Comparison of ENCODE assay signal across 19 cellular contexts in genomic region chr1:236768601-236769000, GRCh38. TPM values are rescaled to one million over a fixed set of nuclear protein-coding genes. Genes with fewer than 3 reads are reported as not detected.
DNase-seq lines count a peak whose midpoint lies in the region; ATAC-seq, FAIRE-seq and TF ChIP-seq lines count a peak whose summit lies in the region.
"Had no signal": no experiment of that assay in that cellular context is flagged by ENCODE, and none has a peak within 500 bp of the region (broad histone marks: within the 10 kb centered on the region; RNA-seq: fewer than 3 reads in every experiment).

No MANE protein-coding gene starts in this region.

- H3K9me2 ChIP-seq in HCT116 (ENCODE audit: insufficient read depth), result no peaks in the 10 kb centered on the region

- H4K20me1 ChIP-seq in HCT116 (ENCODE audit: insufficient read depth) (no peaks in the 10 kb centered on the region), GM12878 (ENCODE audit: control insufficient read depth, insufficient read depth) (no peaks in the 10 kb centered on the region)

- TF ChIP-seq RAD21 in HCT116 (IDR thresholded peaks at IDR 0.05; ENCODE audit: low read depth) (no peak), GM12878 (IDR thresholded peaks at IDR 0.05; ENCODE audit: insufficient read depth, low read depth, low read length) (no peak)

- H3K4me2 ChIP-seq in HCT116 (ENCODE audit: low read length) (no peak overlapping the region), GM12878 (ENCODE audit: control insufficient read depth, insufficient read depth) (no peak overlapping the region)
- H3K4me2 ChIP-seq: KMS-11 had no signal

- H3K4me3 Mint-ChIP-seq in activated CD8-positive, alpha-beta memory T cell treated with anti-CD3 and anti-CD28 coated beads, Interleukin-2, amount 10 ng/mL, durations not matched to agents 7 days and 5 days, result no peak overlapping the region
- H3K4me3 Mint-ChIP-seq in endothelial cell (ENCODE audit: unreplicated experiment), result no peak overlapping the region
- H3K4me3 Mint-ChIP-seq in CD8-positive, alpha-beta memory T cell, result no peak overlapping the region
- H3K4me3 Mint-ChIP-seq: CD4-positive, alpha-beta memory T cell had no signal

- TF ChIP-seq POLR2A in HCT116 (IDR thresholded peaks at IDR 0.05; ENCODE audit: borderline replicate concordance, extremely low read depth, insufficient read depth, insufficient read length), result no peak
- TF ChIP-seq POLR2A in GM12878 (IDR thresholded peaks at IDR 0.05; ENCODE audit: low read depth, low read length), result no peak

- no peak overlapping the region for H3K27ac Mint-ChIP-seq in activated CD8-positive, alpha-beta memory T cell treated with anti-CD3 and anti-CD28 coated beads, Interleukin-2, amount 10 ng/mL, durations not matched to agents 7 days and 5 days
- no peak overlapping the region for H3K27ac Mint-ChIP-seq in endothelial cell (ENCODE audit: unreplicated experiment)
- no peak overlapping the region for H3K27ac Mint-ChIP-seq in CD8-positive, alpha-beta memory T cell
- H3K27ac Mint-ChIP-seq: CD4-positive, alpha-beta memory T cell had no signal

- H3K27ac ChIP-seq in HCT116 (ENCODE audit: low read depth, low read length), result no peak overlapping the region
- H3K27ac ChIP-seq in GM12878 (ENCODE audit: control insufficient read depth, insufficient read depth), result no peak overlapping the region
- H3K27ac ChIP-seq in psoas muscle, result no peak overlapping the region
- no peak overlapping the region for H3K27ac ChIP-seq in CD8-positive, alpha-beta memory T cell (ENCODE audit: low read depth, low read length)
- H3K27ac ChIP-seq: KMS-11 had no signal

- POLR2A ChIA-PET in HCT116 (lab: Charles Lee), result no interaction called here
- POLR2A ChIA-PET in GM12878 (lab: Charles Lee), result interaction anchor here (0.6 kb wide), 1 partner anchor 14 kb away, joined by 4 read pairs; no protein-coding TSS in a partner anchor
- POLR2A ChIA-PET in CD8-positive, alpha-beta memory T cell (lab: Charles Lee), result interaction anchor here (0.5 kb wide), 1 partner anchor 168 kb away, joined by 3 read pairs; no protein-coding TSS in a partner anchor

- no peak for DNase-seq in activated CD8-positive, alpha-beta memory T cell treated with anti-CD3 and anti-CD28 coated beads, Interleukin-2, amount 10 ng/mL, durations not matched to agents 7 days and 5 days
- no peak for DNase-seq in activated CD8-positive, alpha-beta memory T cell treated with anti-CD3 and anti-CD28 coated beads for 24 hours
- DNase-seq in HCT116 (ENCODE audit: low read depth, low spot score), result no peak
- DNase-seq in GM12878 (ENCODE audit: low read depth, low spot score), result no peak
- DNase-seq in psoas muscle, result no peak
- no peak for DNase-seq in endothelial cell (ENCODE audit: low spot score)
- DNase-seq in CD8-positive, alpha-beta memory T cell, result no peak
- DNase-seq: 8988T; Calu3; CD4-positive, alpha-beta memory T cell; NCI-H1417 treated with DMSO at 0.1 percent for 48 hours; NCI-H187 treated with DMSO at 0.1 percent for 48 hours; NCI-H226; NCI-H524; NCI-H82; PC-3 had no signal

- no peak for FAIRE-seq in GM12878 (lab: Jason Lieb, UNC)

- H3K36me3 ChIP-seq in HCT116 (ENCODE audit: control insufficient read depth in 1 of 2, insufficient read depth in 2 of 2, low read length in 2 of 2) (no peaks in the 10 kb centered on the region), GM12878 (ENCODE audit: control insufficient read depth in 2 of 2, insufficient read depth in 2 of 2, low read length in 1 of 2) (no peaks in the 10 kb centered on the region), psoas muscle (ENCODE audit: insufficient read depth in 1 of 2, low read depth in 1 of 2) (peaks cover 0 to 17% of the 10 kb centered on the region in 2 donors)
- no peaks in the 10 kb centered on the region for H3K36me3 ChIP-seq in CD8-positive, alpha-beta memory T cell (ENCODE audit: insufficient read depth, low read length)
- H3K36me3 ChIP-seq: HAP-1 had no signal

- no peaks in the 10 kb centered on the region for H3K27me3 ChIP-seq in HCT116 (ENCODE audit: insufficient read depth, low read length)
- H3K27me3 ChIP-seq in GM12878 (replicated peaks in 1 of 2; ENCODE audit: control insufficient read depth in 2 of 2, insufficient read depth in 2 of 2, low read length in 1 of 2), result no peaks in the 10 kb centered on the region
- no peaks in the 10 kb centered on the region for H3K27me3 ChIP-seq in psoas muscle (ENCODE audit: insufficient read depth in 3 of 3, low read length in 2 of 3)
- peaks cover 3% of the 10 kb centered on the region for H3K27me3 ChIP-seq in CD8-positive, alpha-beta memory T cell (ENCODE audit: insufficient read depth, low read length, poor library complexity, severe bottlenecking)

- RAD21 ChIA-PET in HCT116 (lab: Charles Lee; ENCODE audit: low non-redundant PET in 1 of 2, low total read pairs in 2 of 2, uncharacterized antibody in 2 of 2, unreplicated experiment in 2 of 2) (no interaction called here), GM12878 (lab: Charles Lee; ENCODE audit: unreplicated experiment) (no interaction called here)

- H3K27me3 Mint-ChIP-seq in activated CD8-positive, alpha-beta memory T cell treated with anti-CD3 and anti-CD28 coated beads, Interleukin-2, amount 10 ng/mL, durations not matched to agents 7 days and 5 days, result peaks cover 43% of the 10 kb centered on the region
- peaks cover 2% of the 10 kb centered on the region for H3K27me3 Mint-ChIP-seq in endothelial cell (ENCODE audit: unreplicated experiment)
- peaks cover 9 to 54% of the 10 kb centered on the region in 2 donors for H3K27me3 Mint-ChIP-seq in CD8-positive, alpha-beta memory T cell

- H3K9ac ChIP-seq in HCT116 (ENCODE audit: low read length) (no peak overlapping the region), GM12878 (ENCODE audit: control insufficient read depth, insufficient read depth, low read length) (no peak overlapping the region)
- H3K9ac ChIP-seq: KMS-11 had no signal

- H3K79me2 ChIP-seq in HCT116 (ENCODE audit: insufficient read depth, low read length) (no peaks in the 10 kb centered on the region), GM12878 (ENCODE audit: control insufficient read depth, insufficient read depth, low read length) (no peaks in the 10 kb centered on the region)

- H3K36me3 Mint-ChIP-seq in activated CD8-positive, alpha-beta memory T cell treated with anti-CD3 and anti-CD28 coated beads, Interleukin-2, amount 10 ng/mL, durations not matched to agents 7 days and 5 days, result no peaks in the 10 kb centered on the region
- H3K36me3 Mint-ChIP-seq in endothelial cell (ENCODE audit: low read depth, unreplicated experiment), result no peaks in the 10 kb centered on the region
- no peaks in the 10 kb centered on the region for H3K36me3 Mint-ChIP-seq in CD8-positive, alpha-beta memory T cell
- H3K36me3 Mint-ChIP-seq: CD4-positive, alpha-beta memory T cell had no signal

- no peak overlapping the region for H2AFZ ChIP-seq in HCT116 (ENCODE audit: low read depth, low read length, poor library complexity, severe bottlenecking)
- H2AFZ ChIP-seq in GM12878 (ENCODE audit: control insufficient read depth, low read depth, low read length), result no peak overlapping the region

- no peak for TF ChIP-seq CTCF in HCT116 (IDR thresholded peaks at IDR 0.05 in 2 of 3, conservative IDR thresholded peaks at IDR 0.05 in 1 of 3; ENCODE audit: borderline replicate concordance in 1 of 3, insufficient read depth in 1 of 3, low read depth in 2 of 3, low read length in 2 of 3)
- no peak for TF ChIP-seq CTCF in GM12878 (IDR thresholded peaks at IDR 0.05 in 2 of 3, conservative IDR thresholded peaks at IDR 0.05 in 1 of 3; ENCODE audit: control insufficient read depth in 2 of 3, extremely low read depth in 1 of 3, insufficient read depth in 1 of 3, low read depth in 3 of 3, low read length in 3 of 3)
- no peak for TF ChIP-seq CTCF in psoas muscle (IDR thresholded peaks at IDR 0.05)
- no peak for TF ChIP-seq CTCF in endothelial cell (IDR thresholded peaks at IDR 0.05; ENCODE audit: unreplicated experiment)

- intact Hi-C loops in HCT116 (cut with micrococcal nuclease), result no loop called here
- intact Hi-C loops in GM12878 (cut with micrococcal nuclease; ENCODE audit: unreplicated experiment), result no loop called here
- intact Hi-C loops in psoas muscle (cut with DNase I), result no loop called here

- SMC1A ChIA-PET in GM12878 (lab: Charles Lee; ENCODE audit: uncharacterized antibody, unreplicated experiment), result interaction anchor here (0.5 to 1.9 kb wide), 2 partner anchors 9 to 1179 kb away, joined by 3 to 9 read pairs; no protein-coding TSS in a partner anchor

- H3K4me1 ChIP-seq in HCT116 (ENCODE audit: control insufficient read depth in 1 of 2, insufficient read depth in 2 of 2, low read length in 2 of 2) (no peaks in the 10 kb centered on the region), GM12878 (ENCODE audit: control insufficient read depth, insufficient read depth, low read length) (no peaks in the 10 kb centered on the region), psoas muscle (no peaks in the 10 kb centered on the region)
- H3K4me1 ChIP-seq in CD8-positive, alpha-beta memory T cell (ENCODE audit: insufficient read depth, low read length), result no peaks in the 10 kb centered on the region
- H3K4me1 ChIP-seq: HAP-1 had no signal

- CTCF ChIA-PET in activated CD8-positive, alpha-beta memory T cell treated with anti-CD3 and anti-CD28 coated beads, Interleukin-2, amount 10 ng/mL, durations not matched to agents 7 days and 5 days (lab: Charles Lee), result interaction anchor here (0.7 to 2.4 kb wide), 2 partner anchors 9 to 101 kb away, joined by 3 to 19 read pairs; no protein-coding TSS in a partner anchor
- CTCF ChIA-PET in HCT116 (lab: Charles Lee), result interaction anchor here (1.7 to 2.2 kb wide), 2 partner anchors 9 to 14 kb away, joined by 4 to 10 read pairs; no protein-coding TSS in a partner anchor
- CTCF ChIA-PET in GM12878 (lab: Yijun Ruan, JAX), result interaction anchor here (0.6 to 5.5 kb wide), 3 partner anchors 10 to 94 kb away, joined by 3 to 37 read pairs (median 6); no protein-coding TSS in a partner anchor
- CTCF ChIA-PET in CD8-positive, alpha-beta memory T cell (lab: Charles Lee), result interaction anchor here (1.6 kb wide), 1 partner anchor 9 kb away, joined by 7 read pairs; no protein-coding TSS in a partner anchor

- ATAC-seq in activated CD8-positive, alpha-beta memory T cell treated with anti-CD3 and anti-CD28 coated beads, Interleukin-2, amount 10 ng/mL, durations not matched to agents 7 days and 5 days, result peak; percentile 36
- ATAC-seq in HCT116 (peak; percentile 53), GM12878 (peak; percentile 31; the same call in 2 of the 3 replicates), psoas muscle (peak; percentile 14 to 32 (median 18)), HG02973 (IDR thresholded peaks at IDR 0.05; ENCODE audit: unreplicated experiment) (no peak)
- ATAC-seq: PC-3 had no signal

- no peaks in the 10 kb centered on the region for H3K4me1 Mint-ChIP-seq in activated CD8-positive, alpha-beta memory T cell treated with anti-CD3 and anti-CD28 coated beads, Interleukin-2, amount 10 ng/mL, durations not matched to agents 7 days and 5 days
- H3K4me1 Mint-ChIP-seq in endothelial cell (ENCODE audit: unreplicated experiment), result peaks cover 13% of the 10 kb centered on the region
- H3K4me1 Mint-ChIP-seq in CD8-positive, alpha-beta memory T cell, result no peaks in the 10 kb centered on the region
- H3K4me1 Mint-ChIP-seq: CD4-positive, alpha-beta memory T cell had no signal

- no TSS peak for BruUV-seq in HCT116 (replicated peaks; lab: Mats Ljungman, UMichigan)
- BruUV-seq in GM12878 (replicated peaks; lab: Mats Ljungman, UMichigan), result no TSS peak

- TF ChIP-seq EP300 in GM12878 (IDR thresholded peaks at IDR 0.05; ENCODE audit: borderline replicate concordance in 1 of 2, control insufficient read depth in 1 of 2, low read depth in 2 of 2, low read length in 2 of 2), result no peak

- no peak overlapping the region for H3K4me3 ChIP-seq in HCT116 (replicated peaks in 1 of 2; ENCODE audit: low read depth in 1 of 2, low read length in 2 of 2)
- H3K4me3 ChIP-seq in GM12878, result no peak overlapping the region
- no peak overlapping the region for H3K4me3 ChIP-seq in psoas muscle
- no peak overlapping the region for H3K4me3 ChIP-seq in CD8-positive, alpha-beta memory T cell (ENCODE audit: low read length)
- H3K4me3 ChIP-seq: HAP-1 had no signal

- no peaks in the 10 kb centered on the region for H3K9me3 ChIP-seq in HCT116 (ENCODE audit: control insufficient read depth in 1 of 2, insufficient read depth in 1 of 2, low read depth in 1 of 2, low read length in 2 of 2)
- no peaks in the 10 kb centered on the region for H3K9me3 ChIP-seq in GM12878 (replicated peaks; ENCODE audit: control insufficient read depth, insufficient read depth, low read length)
- H3K9me3 ChIP-seq in psoas muscle, result no peaks in the 10 kb centered on the region
- H3K9me3 ChIP-seq in CD8-positive, alpha-beta memory T cell (ENCODE audit: low read length), result no peaks in the 10 kb centered on the region
- H3K9me3 ChIP-seq: HAP-1 had no signal

- in situ Hi-C loops in GM12878 (cut with MboI), result no loop called here

- no peaks in the 10 kb centered on the region for H3K9me3 Mint-ChIP-seq in activated CD8-positive, alpha-beta memory T cell treated with anti-CD3 and anti-CD28 coated beads, Interleukin-2, amount 10 ng/mL, durations not matched to agents 7 days and 5 days (ENCODE audit: low read depth)
- no peaks in the 10 kb centered on the region for H3K9me3 Mint-ChIP-seq in endothelial cell (ENCODE audit: unreplicated experiment)
- H3K9me3 Mint-ChIP-seq in CD8-positive, alpha-beta memory T cell, result no peaks in the 10 kb centered on the region
- H3K9me3 Mint-ChIP-seq: CD4-positive, alpha-beta memory T cell had no signal

RNA-seq across cellular contexts. Expression of gene MTR, which starts 26.5 kb away (rescaled TPM):
- 10 to 100 TPM; 43.5 to 46.9 TPM for total RNA-seq in activated CD8-positive, alpha-beta memory T cell treated with anti-CD3 and anti-CD28 coated beads, Interleukin-2, amount 10 ng/mL, durations not matched to agents 7 days and 5 days
- total RNA-seq in HCT116 (2021; ENCODE audit: unreplicated experiment), result 24.6 TPM
- 5.7 and 6.4 TPM in 2 replicates for polyA plus RNA-seq in HCT116 (2012)
- total RNA-seq in GM12878 (2013; cell fraction: nucleolus; rRNA removed), result 126 and 132 TPM in 2 replicates
- 21.8 and 23.9 TPM in 2 replicates for total RNA-seq in GM12878 (2014; rRNA removed)
- total RNA-seq in GM12878 (2014; rRNA removed; fragmentation: Illumina TruSeq; extraction: Trizol), result 22.5 and 24.0 TPM in 2 replicates
- total RNA-seq in GM12878 (2021), result 38.7 TPM in 2 replicates
- 7.8 TPM for polyA plus RNA-seq in GM12878 (2011; ENCODE audit: low read depth)
- polyA plus RNA-seq in GM12878 (2011; rRNA removed), result 29.1 and 43.0 TPM in 2 replicates
- 11.2 and 12.6 TPM in 2 replicates for polyA plus RNA-seq in GM12878 (2011; cell fraction: cytosol; rRNA removed)
- polyA plus RNA-seq in GM12878 (2011; cell fraction: nucleus; rRNA removed), result 38.6 and 39.1 TPM in 2 replicates
- polyA plus RNA-seq in GM12878 (2012), result 13.1 and 15.8 TPM in 2 replicates
- polyA plus RNA-seq in GM12878 (2014; fragmentation: Illumina TruSeq; extraction: Trizol), result 13.8 and 16.5 TPM in 2 replicates
- 1 to 10 TPM; 2.4 to 5.3 TPM for polyA plus RNA-seq in GM12878 (2014; fragmentation: Nextera tagmentation; extraction: Ambion mirVana)
- polyA plus RNA-seq in GM12878 (2014; rRNA removed), result 12.2 and 14.2 TPM in 2 replicates
- 10 to 100 TPM; 13.6 to 18.8 TPM for polyA plus RNA-seq in GM12878 (2016; fragmentation: Nextera tagmentation; extraction: Ambion mirVana)
- polyA minus RNA-seq in GM12878 (2011; rRNA and poly(A)+ RNA removed), result 52.1 and 70.2 TPM in 2 replicates
- polyA minus RNA-seq in GM12878 (2011; cell fraction: cytosol; rRNA and poly(A)+ RNA removed), result 16.3 and 22.7 TPM in 2 replicates
- polyA minus RNA-seq in GM12878 (2011; cell fraction: nucleus; rRNA and poly(A)+ RNA removed), result 19.6 and 25.7 TPM in 2 replicates
- total RNA-seq in psoas muscle, result 10 to 100 TPM; 51.3 to 66.2 (median 53.6) TPM
- polyA plus RNA-seq in psoas muscle, result 10 to 100 TPM in 1 of 3 donors, 1 to 10 TPM in 2; 6.8 to 12.2 (median 7.7) TPM
- 44.5 TPM for total RNA-seq in endothelial cell (ENCODE audit: unreplicated experiment)
- total RNA-seq in CD8-positive, alpha-beta memory T cell, result 10 to 100 TPM; 48.0 to 52.8 TPM
- polyA plus RNA-seq in CD8-positive, alpha-beta memory T cell, result 21.1 TPM
